Comparison of ENCODE assay signal across 8 cellular contexts in the genomic region with DNA sequence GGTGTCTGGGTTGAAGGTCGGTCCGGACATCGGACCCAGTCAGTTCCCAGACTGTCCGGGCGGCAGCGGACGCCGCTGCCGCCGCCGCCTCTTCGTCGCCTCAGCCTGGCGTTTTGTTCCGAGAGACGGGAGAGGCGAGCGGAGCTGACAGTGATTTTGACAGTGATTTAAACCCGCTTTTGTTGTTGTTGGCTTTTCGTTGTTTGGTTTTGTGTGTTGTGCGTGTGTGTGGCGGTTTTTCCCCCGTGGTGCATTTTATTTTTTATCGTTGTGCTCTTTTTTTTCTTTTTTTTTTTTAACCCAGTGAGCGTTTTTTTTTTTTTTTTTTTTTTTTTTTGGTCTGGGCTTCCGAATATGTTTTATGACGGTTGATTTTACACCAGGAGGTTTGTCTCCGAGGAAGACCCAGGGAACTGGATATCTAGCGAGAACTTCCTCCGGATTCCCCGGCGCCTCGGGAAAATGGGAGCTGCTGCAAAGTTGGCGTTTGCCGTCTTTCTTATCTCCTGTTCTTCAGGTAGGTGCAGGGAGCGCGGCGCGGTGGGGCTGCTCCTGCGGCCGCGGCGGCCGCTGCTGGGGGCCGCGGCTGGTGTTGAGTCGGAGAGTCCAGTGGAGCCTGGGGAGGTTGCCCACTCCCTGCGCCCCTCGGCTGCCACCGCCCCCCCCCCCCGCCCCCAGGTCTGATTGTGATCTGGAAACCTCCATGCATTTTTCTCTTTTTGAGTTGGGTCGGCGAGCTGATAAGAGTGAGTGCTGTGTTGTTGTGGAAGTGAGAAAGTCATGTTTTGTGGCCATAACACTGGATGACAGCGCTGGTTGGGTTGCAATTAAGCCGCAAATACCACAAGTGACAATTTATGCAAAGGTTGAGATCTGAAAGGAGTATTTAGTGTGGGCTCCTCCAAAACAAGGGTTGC. TPM values are rescaled to one million over a fixed set of nuclear protein-coding genes. Genes with fewer than 3 reads are reported as not detected.
DNase-seq lines count a peak whose midpoint lies in the region; ATAC-seq and TF ChIP-seq lines count a peak whose summit lies in the region.

Gene ACVR2A (plus strand): TSS at position 339 of the 917 bp plus-strand sequence. CDS start 124 bp downstream, at position 463.

- H3K4me3 Mint-ChIP-seq in stimulated activated naive B cell treated with anti-CD40 and anti-IgM and Interleukin-4, amounts not matched to agents 10 μg/mL and 1 μg/mL and 100 μg/mL, for 72 hours = peak within 1 kb of the TSS; percentile 93 to 99

- no peaks in the 10 kb centered on the region for H3K9me3 Mint-ChIP-seq in stimulated activated naive B cell treated with anti-CD40 and anti-IgM and Interleukin-4, amounts not matched to agents 10 μg/mL and 1 μg/mL and 100 μg/mL, for 72 hours

- H3K4me3 ChIP-seq in epithelial cell of proximal tubule (ENCODE audit: low read depth, low read length) = peak within 1 kb of the TSS; percentile 75

- in situ Hi-C loops in ACHN (cut with HindIII; ENCODE audit: low pct_ligation_motif_present, low pct_unique_long_range_greater_than_20kb, low sequenced_read_pairs) = no loop called here

- H3K27me3 Mint-ChIP-seq in stimulated activated naive B cell treated with anti-CD40 and anti-IgM and Interleukin-4, amounts not matched to agents 10 μg/mL and 1 μg/mL and 100 μg/mL, for 72 hours = peaks cover 32 to 33% of the 10 kb centered on the region in 2 donors

- H3K36me3 Mint-ChIP-seq in stimulated activated naive B cell treated with anti-CD40 and anti-IgM and Interleukin-4, amounts not matched to agents 10 μg/mL and 1 μg/mL and 100 μg/mL, for 72 hours = peaks cover 0 to 4% of the 10 kb centered on the region in 2 donors

- DNase-seq in ACHN = peak; percentile 58
- DNase-seq in NCI-H345 treated with DMSO at 0.1 percent for 48 hours (lab: John Stamatoyannopoulos, UW; ENCODE audit: unreplicated experiment) = peak; percentile 65
- DNase-seq in activated CD8-positive, alpha-beta memory T cell treated with anti-CD3 and anti-CD28 coated beads, Interleukin-2, amount 50 U/mL, for 4 hours = peak; percentile 23
- no peak for DNase-seq in epithelial cell of proximal tubule (ENCODE audit: low read depth)
- DNase-seq in mucosa of gallbladder (ENCODE audit: low spot score) = peak; percentile 23
- peak; percentile 23 for DNase-seq in stimulated activated naive B cell treated with anti-CD40 and anti-IgM and Interleukin-4, amounts not matched to agents 10 μg/mL and 1 μg/mL and 100 μg/mL, for 72 hours

- H3K27ac Mint-ChIP-seq in stimulated activated naive B cell treated with anti-CD40 and anti-IgM and Interleukin-4, amounts not matched to agents 10 μg/mL and 1 μg/mL and 100 μg/mL, for 72 hours = peak within 1 kb of the TSS; percentile 95

- peak; percentile 56 for ATAC-seq in GM18520 (IDR thresholded peaks at IDR 0.05; ENCODE audit: unreplicated experiment)
- ATAC-seq in HG03045 (IDR thresholded peaks at IDR 0.05; ENCODE audit: unreplicated experiment) = peak; percentile 44
- peak; percentile 46 to 50 for ATAC-seq in stimulated activated naive B cell treated with anti-CD40 and anti-IgM and Interleukin-4, amounts not matched to agents 10 μg/mL and 1 μg/mL and 100 μg/mL, for 72 hours (replicated peaks)

- no peak for TF ChIP-seq CTCF in epithelial cell of proximal tubule (conservative IDR thresholded peaks at IDR 0.05; ENCODE audit: low read depth, low read length)

- H3K4me1 Mint-ChIP-seq in stimulated activated naive B cell treated with anti-CD40 and anti-IgM and Interleukin-4, amounts not matched to agents 10 μg/mL and 1 μg/mL and 100 μg/mL, for 72 hours = peaks cover 16 to 39% of the 10 kb centered on the region in 2 donors

RNA-seq across cellular contexts. Expression of gene ACVR2A, which starts in this region (rescaled TPM):
- total RNA-seq in epithelial cell of proximal tubule (3.0 and 6.5 TPM in 2 replicates), mucosa of gallbladder (28.8 TPM)
